Comparison of ENCODE assay signal across 13 cellular contexts in the genomic region with DNA sequence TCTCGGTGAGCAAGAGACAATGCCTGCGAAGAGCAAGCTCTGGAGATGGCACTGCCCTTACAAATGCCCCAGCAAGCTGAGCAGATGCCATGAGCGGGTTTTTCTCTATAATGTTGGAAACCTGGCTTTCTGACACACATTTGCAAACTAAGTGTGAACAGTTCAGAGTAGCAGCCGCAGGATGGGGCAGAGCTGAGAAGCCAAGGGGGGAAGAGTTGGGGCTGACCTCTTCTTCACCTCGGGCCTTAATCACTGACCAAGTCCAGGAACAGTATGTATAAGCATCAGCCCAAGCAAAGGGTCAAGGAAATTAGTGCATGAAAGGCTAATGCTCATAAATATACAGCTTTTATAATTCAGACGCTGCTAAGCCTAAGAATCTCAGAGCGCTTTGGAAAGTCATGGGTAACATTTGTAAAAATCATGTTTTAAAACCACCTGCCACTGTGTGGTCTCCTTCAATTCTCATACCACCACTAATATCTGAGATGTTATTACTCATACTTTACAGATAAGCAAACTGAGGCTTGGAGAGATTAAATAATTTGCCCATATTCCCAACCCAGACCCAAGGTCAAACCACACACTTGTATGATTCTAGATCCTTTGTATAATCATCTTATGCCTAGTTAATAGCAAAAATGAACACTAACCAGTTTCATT.
DNase-seq lines count a peak whose midpoint lies in the region; ATAC-seq lines count a peak whose summit lies in the region.
"Had no signal": no experiment of that assay in that cellular context is flagged by ENCODE, and none has a peak within 500 bp of the region (broad histone marks: within the 10 kb centered on the region; RNA-seq: fewer than 3 reads in every experiment).

No MANE protein-coding gene starts in this region.

- no peak overlapping the region for H4K8ac ChIP-seq in mesenchymal stem cell (ENCODE audit: low read length)

- H3K36me3 Mint-ChIP-seq in activated naive CD4-positive, alpha-beta T cell treated with anti-CD3 and anti-CD28 coated beads, Interleukin-2, amount 50 U/mL, for 24 hours, result peaks cover 46% of the 10 kb centered on the region
- peaks cover 87% of the 10 kb centered on the region for H3K36me3 Mint-ChIP-seq in activated T-helper 2 cell treated with anti-CD3 and anti-CD28 coated beads, Interferon-gamma antibody, Interleukin-2, Interleukin-4, amounts not matched to agents 10 μg/mL and 5 μg/mL and 100 μg/mL, durations not matched to agents 14 hours and 24 hours and 36 hours (ENCODE audit: low read depth)

- no peak overlapping the region for H3K18ac ChIP-seq in mesenchymal stem cell (ENCODE audit: low read depth in 1 of 2, low read length in 2 of 2)

- H3K27ac Mint-ChIP-seq in activated naive CD4-positive, alpha-beta T cell treated with anti-CD3 and anti-CD28 coated beads, Interleukin-2, amount 50 U/mL, for 24 hours, result peak overlapping the region; percentile 94
- peak overlapping the region; percentile 76 for H3K27ac Mint-ChIP-seq in activated T-helper 2 cell treated with anti-CD3 and anti-CD28 coated beads, Interferon-gamma antibody, Interleukin-2, Interleukin-4, amounts not matched to agents 10 μg/mL and 5 μg/mL and 100 μg/mL, durations not matched to agents 14 hours and 24 hours and 36 hours

- H3K23ac ChIP-seq in mesenchymal stem cell (ENCODE audit: low read length in 2 of 2), result no peak overlapping the region

- H3K27ac ChIP-seq in mesenchymal stem cell (ENCODE audit: low read length, poor library complexity, severe bottlenecking) (no peak overlapping the region), subcutaneous abdominal adipose tissue (ENCODE audit: low read depth, low read length) (peak overlapping the region; percentile 97)

- peaks cover 28% of the 10 kb centered on the region for H3K79me1 ChIP-seq in mesenchymal stem cell (replicated peaks; ENCODE audit: low read length, poor library complexity, severe bottlenecking)

- peak overlapping the region; percentile 44 for H3K4me3 Mint-ChIP-seq in activated naive CD4-positive, alpha-beta T cell treated with anti-CD3 and anti-CD28 coated beads, Interleukin-2, amount 50 U/mL, for 24 hours
- H3K4me3 Mint-ChIP-seq in activated T-helper 2 cell treated with anti-CD3 and anti-CD28 coated beads, Interferon-gamma antibody, Interleukin-2, Interleukin-4, amounts not matched to agents 10 μg/mL and 5 μg/mL and 100 μg/mL, durations not matched to agents 14 hours and 24 hours and 36 hours (ENCODE audit: low read depth), result no peak overlapping the region

- H3K36me3 ChIP-seq in mesenchymal stem cell (ENCODE audit: control insufficient read depth in 1 of 2, insufficient read depth in 2 of 2, low read depth in 1 of 2, low read length in 2 of 2) (peaks cover 22 to 64% of the 10 kb centered on the region in 2 experiments), subcutaneous abdominal adipose tissue (ENCODE audit: control insufficient read depth in 5 of 5, insufficient read depth in 5 of 5, low read length in 5 of 5) (peaks cover 27 to 44% (median 37%) of the 10 kb centered on the region in 5 donors)

- H2BK120ac ChIP-seq in mesenchymal stem cell (ENCODE audit: low read depth, low read length), result no peak overlapping the region

- H3K4ac ChIP-seq in mesenchymal stem cell (ENCODE audit: low read depth in 1 of 2, low read length in 2 of 2), result no peak overlapping the region

- no peak for ATAC-seq in GM18870 (IDR thresholded peaks at IDR 0.05; ENCODE audit: unreplicated experiment)

- H3K9me3 Mint-ChIP-seq in activated naive CD4-positive, alpha-beta T cell treated with anti-CD3 and anti-CD28 coated beads, Interleukin-2, amount 50 U/mL, for 24 hours, result no peaks in the 10 kb centered on the region
- no peaks in the 10 kb centered on the region for H3K9me3 Mint-ChIP-seq in activated T-helper 2 cell treated with anti-CD3 and anti-CD28 coated beads, Interferon-gamma antibody, Interleukin-2, Interleukin-4, amounts not matched to agents 10 μg/mL and 5 μg/mL and 100 μg/mL, durations not matched to agents 14 hours and 24 hours and 36 hours

- H2BK15ac ChIP-seq in mesenchymal stem cell (ENCODE audit: low read depth, poor library complexity, severe bottlenecking), result no peak overlapping the region

- H3K27me3 Mint-ChIP-seq in activated naive CD4-positive, alpha-beta T cell treated with anti-CD3 and anti-CD28 coated beads, Interleukin-2, amount 50 U/mL, for 24 hours, result no peaks in the 10 kb centered on the region
- H3K27me3 Mint-ChIP-seq in activated T-helper 2 cell treated with anti-CD3 and anti-CD28 coated beads, Interferon-gamma antibody, Interleukin-2, Interleukin-4, amounts not matched to agents 10 μg/mL and 5 μg/mL and 100 μg/mL, durations not matched to agents 14 hours and 24 hours and 36 hours (ENCODE audit: low read depth), result no peaks in the 10 kb centered on the region

- H3K9ac ChIP-seq in mesenchymal stem cell (ENCODE audit: low read length), result no peak overlapping the region
- no peak overlapping the region for H3K9ac ChIP-seq in subcutaneous abdominal adipose tissue (ENCODE audit: low read length in 5 of 5)

- 96% methylated on average over 5 of the region's 7 CpGs for WGBS in mesenchymal stem cell

- peaks cover 10% of the 10 kb centered on the region for H3K4me1 ChIP-seq in mesenchymal stem cell (ENCODE audit: control insufficient read depth, insufficient read depth, low read depth, low read length)
- peaks cover 4 to 40% (median 32%) of the 10 kb centered on the region in 5 donors for H3K4me1 ChIP-seq in subcutaneous abdominal adipose tissue (ENCODE audit: control insufficient read depth in 5 of 5, insufficient read depth in 5 of 5, low read length in 5 of 5)

- H3K27me3 ChIP-seq in mesenchymal stem cell (ENCODE audit: control insufficient read depth in 1 of 2, insufficient read depth in 1 of 2, low read length in 2 of 2) (no peaks in the 10 kb centered on the region), subcutaneous abdominal adipose tissue (ENCODE audit: control insufficient read depth in 5 of 5, insufficient read depth in 4 of 5, low read length in 5 of 5) (no peaks in the 10 kb centered on the region)

- intact Hi-C loops in activated T-helper 2 cell treated with anti-CD3 and anti-CD28 coated beads, Interferon-gamma antibody, Interleukin-2, Interleukin-4, amounts not matched to agents 10 μg/mL and 5 μg/mL and 100 μg/mL, durations not matched to agents 14 hours and 24 hours and 36 hours (cut with micrococcal nuclease), result no loop called here

- H2BK5ac ChIP-seq in mesenchymal stem cell (ENCODE audit: low read depth, low read length, poor library complexity, severe bottlenecking), result no peak overlapping the region

- H3K9me3 ChIP-seq in mesenchymal stem cell (ENCODE audit: control insufficient read depth, low read length), result no peaks in the 10 kb centered on the region
- H3K9me3 ChIP-seq in subcutaneous abdominal adipose tissue (ENCODE audit: control insufficient read depth in 5 of 5, low read length in 5 of 5), result no peaks in the 10 kb centered on the region

- H3K4me3 ChIP-seq in mesenchymal stem cell (ENCODE audit: insufficient read depth in 1 of 2, low read depth in 1 of 2, low read length in 2 of 2) (no peak overlapping the region), subcutaneous abdominal adipose tissue (ENCODE audit: low read depth in 1 of 5, low read length in 5 of 5) (no peak overlapping the region)
- H3K4me3 ChIP-seq: GM12878 had no signal

- H2AK5ac ChIP-seq in mesenchymal stem cell (ENCODE audit: low read length, severe bottlenecking), result peak overlapping the region; percentile 87

- H2AFZ ChIP-seq in mesenchymal stem cell (ENCODE audit: low read depth, low read length), result no peak overlapping the region

- no peak overlapping the region for H4K91ac ChIP-seq in mesenchymal stem cell (ENCODE audit: low read length)

- no peak for DNase-seq in activated naive CD4-positive, alpha-beta T cell (lab: John Stamatoyannopoulos, UW)
- no peak for DNase-seq in activated T-helper 2 cell treated with anti-CD3 and anti-CD28 coated beads, Interferon-gamma antibody, Interleukin-2, Interleukin-4, amounts not matched to agents 10 μg/mL and 5 μg/mL and 100 μg/mL, durations not matched to agents 14 hours and 24 hours and 36 hours (ENCODE audit: low spot score)
- DNase-seq in mesenchymal stem cell, result no peak
- DNase-seq in GF-D8 (lab: John Stamatoyannopoulos, UW), result no peak
- DNase-seq in epidermal melanocyte (ENCODE audit: insufficient read length, low spot score), result no peak
- DNase-seq: DMS79, NCI-H1930, NCI-H82, SHP77 had no signal

- H3K4me1 Mint-ChIP-seq in activated naive CD4-positive, alpha-beta T cell treated with anti-CD3 and anti-CD28 coated beads, Interleukin-2, amount 50 U/mL, for 24 hours, result peaks cover 66% of the 10 kb centered on the region
- H3K4me1 Mint-ChIP-seq in activated T-helper 2 cell treated with anti-CD3 and anti-CD28 coated beads, Interferon-gamma antibody, Interleukin-2, Interleukin-4, amounts not matched to agents 10 μg/mL and 5 μg/mL and 100 μg/mL, durations not matched to agents 14 hours and 24 hours and 36 hours (ENCODE audit: low read depth), result peaks cover 47% of the 10 kb centered on the region

- no peak overlapping the region for H3K4me2 ChIP-seq in mesenchymal stem cell (ENCODE audit: low read length, poor library complexity, severe bottlenecking)

- no peak overlapping the region for H2BK12ac ChIP-seq in mesenchymal stem cell (ENCODE audit: low read length in 2 of 2)

- no peak overlapping the region for H3K14ac ChIP-seq in mesenchymal stem cell (ENCODE audit: low read length in 2 of 2)
